8 cellular contexts compared by ENCODE assay signal in genomic region chr9:105053209-105053652, GRCh38.
DNase-seq lines count a peak whose midpoint lies in the region; ATAC-seq and TF ChIP-seq lines count a peak whose summit lies in the region.
"Had no signal": no experiment of that assay in that cellular context is flagged by ENCODE, and none has a peak within 500 bp of the region (broad histone marks: within the 10 kb centered on the region; RNA-seq: fewer than 3 reads in every experiment).

No MANE protein-coding gene starts in this region.

- H3K27me3 Mint-ChIP-seq in activated naive CD8-positive, alpha-beta T cell treated with anti-CD3 and anti-CD28 coated beads for 36 hours: no peaks in the 10 kb centered on the region
- peaks cover 1% of the 10 kb centered on the region for H3K27me3 Mint-ChIP-seq in activated T-helper 2 cell treated with anti-CD3 and anti-CD28 coated beads, Interferon-gamma antibody, Interleukin-2, Interleukin-4, amounts not matched to agents 10 μg/mL and 5 μg/mL and 100 μg/mL, durations not matched to agents 14 hours and 24 hours and 36 hours (ENCODE audit: low read depth)

- peak overlapping the region; percentile 65 for H3K27ac Mint-ChIP-seq in activated naive CD8-positive, alpha-beta T cell treated with anti-CD3 and anti-CD28 coated beads for 36 hours
- no peak overlapping the region for H3K27ac Mint-ChIP-seq in activated T-helper 2 cell treated with anti-CD3 and anti-CD28 coated beads, Interferon-gamma antibody, Interleukin-2, Interleukin-4, amounts not matched to agents 10 μg/mL and 5 μg/mL and 100 μg/mL, durations not matched to agents 14 hours and 24 hours and 36 hours

- peak; percentile 65 for ATAC-seq in GM19324 (IDR thresholded peaks at IDR 0.05; ENCODE audit: low FRiP score, unreplicated experiment)

- H3K9me3 Mint-ChIP-seq in activated naive CD8-positive, alpha-beta T cell treated with anti-CD3 and anti-CD28 coated beads for 36 hours: peaks cover 4% of the 10 kb centered on the region
- H3K9me3 Mint-ChIP-seq in activated T-helper 2 cell treated with anti-CD3 and anti-CD28 coated beads, Interferon-gamma antibody, Interleukin-2, Interleukin-4, amounts not matched to agents 10 μg/mL and 5 μg/mL and 100 μg/mL, durations not matched to agents 14 hours and 24 hours and 36 hours: no peaks in the 10 kb centered on the region

- no peaks in the 10 kb centered on the region for H3K27me3 ChIP-seq in HL-60 (ENCODE audit: insufficient read depth, poor library complexity, severe bottlenecking)
- H3K27me3 ChIP-seq: SJSA1 had no signal

- 0 out of 2 replicates have a peak overlapping the region, but pooled peaks have one; percentile 19 for H3K27ac ChIP-seq in HL-60 (replicated peaks)
- H3K27ac ChIP-seq: SJSA1 had no signal

- H3K4me1 Mint-ChIP-seq in activated naive CD8-positive, alpha-beta T cell treated with anti-CD3 and anti-CD28 coated beads for 36 hours: peaks cover 10% of the 10 kb centered on the region
- H3K4me1 Mint-ChIP-seq in activated T-helper 2 cell treated with anti-CD3 and anti-CD28 coated beads, Interferon-gamma antibody, Interleukin-2, Interleukin-4, amounts not matched to agents 10 μg/mL and 5 μg/mL and 100 μg/mL, durations not matched to agents 14 hours and 24 hours and 36 hours (ENCODE audit: low read depth): peaks cover 8% of the 10 kb centered on the region

- H3K36me3 Mint-ChIP-seq in activated naive CD8-positive, alpha-beta T cell treated with anti-CD3 and anti-CD28 coated beads for 36 hours: peaks cover 4% of the 10 kb centered on the region
- H3K36me3 Mint-ChIP-seq in activated T-helper 2 cell treated with anti-CD3 and anti-CD28 coated beads, Interferon-gamma antibody, Interleukin-2, Interleukin-4, amounts not matched to agents 10 μg/mL and 5 μg/mL and 100 μg/mL, durations not matched to agents 14 hours and 24 hours and 36 hours (ENCODE audit: low read depth): no peaks in the 10 kb centered on the region

- TF ChIP-seq CTCF in HL-60 (IDR thresholded peaks at IDR 0.05; ENCODE audit: insufficient read depth, low read length): no peak
- TF ChIP-seq CTCF in retinal pigment epithelial cell (conservative IDR thresholded peaks at IDR 0.05; ENCODE audit: low read depth, low read length): no peak

- H3K4me3 ChIP-seq in HL-60 (replicated peaks; ENCODE audit: insufficient read depth, low read length) (no peak overlapping the region), retinal pigment epithelial cell (ENCODE audit: low read length) (no peak overlapping the region)
- H3K4me3 ChIP-seq: SJSA1 had no signal

- H3K4me3 Mint-ChIP-seq in activated naive CD8-positive, alpha-beta T cell treated with anti-CD3 and anti-CD28 coated beads for 36 hours: no peak overlapping the region
- H3K4me3 Mint-ChIP-seq in activated T-helper 2 cell treated with anti-CD3 and anti-CD28 coated beads, Interferon-gamma antibody, Interleukin-2, Interleukin-4, amounts not matched to agents 10 μg/mL and 5 μg/mL and 100 μg/mL, durations not matched to agents 14 hours and 24 hours and 36 hours (ENCODE audit: low read depth): no peak overlapping the region

- DNase-seq in HL-60 (ENCODE audit: low read depth in 1 of 2, low spot score in 1 of 2) (peak; percentile 70 to 90), retinal pigment epithelial cell (ENCODE audit: low read depth) (peak; percentile 96), NCI-H2227 (lab: John Stamatoyannopoulos, UW; ENCODE audit: unreplicated experiment) (no peak), AG08396 (ENCODE audit: low spot score) (no peak)
- peak; percentile 50 for DNase-seq in activated naive CD8-positive, alpha-beta T cell treated with anti-CD3 and anti-CD28 coated beads for 36 hours
- DNase-seq in activated T-helper 2 cell treated with anti-CD3 and anti-CD28 coated beads, Interferon-gamma antibody, Interleukin-2, Interleukin-4, amounts not matched to agents 10 μg/mL and 5 μg/mL and 100 μg/mL, durations not matched to agents 14 hours and 24 hours and 36 hours (ENCODE audit: low spot score): no peak

- intact Hi-C loops in activated T-helper 2 cell treated with anti-CD3 and anti-CD28 coated beads, Interferon-gamma antibody, Interleukin-2, Interleukin-4, amounts not matched to agents 10 μg/mL and 5 μg/mL and 100 μg/mL, durations not matched to agents 14 hours and 24 hours and 36 hours (cut with micrococcal nuclease): no loop called here

Comparison
In these comparisons a context has a peak if more than half of its experiments do, and no peak if none do; other contexts are left out.
1. DNase-seq: peak in HL-60 (2 of 2), activated naive CD8-positive, alpha-beta T cell treated with anti-CD3 and anti-CD28 coated beads for 36 hours (single experiment) and retinal pigment epithelial cell (single experiment); none in activated T-helper 2 cell treated with anti-CD3 and anti-CD28 coated beads, Interferon-gamma antibody, Interleukin-2, Interleukin-4, amounts not matched to agents 10 μg/mL and 5 μg/mL and 100 μg/mL, durations not matched to agents 14 hours and 24 hours and 36 hours (single experiment), NCI-H2227 (single experiment) and AG08396 (single experiment).